In genomic region chr10:105875050-105875449, GRCh38 we compare ENCODE assay signal across 19 cellular contexts.
DNase-seq lines count a peak whose midpoint lies in the region; ATAC-seq, FAIRE-seq and TF ChIP-seq lines count a peak whose summit lies in the region.
"Had no signal": no experiment of that assay in that cellular context is flagged by ENCODE, and none has a peak within 500 bp of the region (broad histone marks: within the 10 kb centered on the region; RNA-seq: fewer than 3 reads in every experiment).

No MANE protein-coding gene starts in this region.

- H3K4me3 ChIP-seq in GM12878 (no peak overlapping the region), MM.1S (ENCODE audit: low read length) (no peak overlapping the region)
- H3K4me3 ChIP-seq: BLaER1, GM23248 had no signal

- POLR2A ChIA-PET in GM12878 (lab: Charles Lee): interaction anchor here (1.5 kb wide), 1 partner anchor 33 kb away, joined by 4 read pairs; no protein-coding TSS in a partner anchor

- H3K27ac ChIP-seq in GM12878 (ENCODE audit: control insufficient read depth, insufficient read depth) (no peak overlapping the region), MM.1S (ENCODE audit: low read length) (no peak overlapping the region)
- H3K27ac ChIP-seq: 22Rv1, BLaER1, GM23248 had no signal

- no peaks in the 10 kb centered on the region for H3F3A ChIP-seq in MM.1S (ENCODE audit: insufficient read depth, low read length)

- H3K9ac ChIP-seq in GM12878 (ENCODE audit: control insufficient read depth, insufficient read depth, low read length) (no peak overlapping the region), MM.1S (ENCODE audit: low read length) (no peak overlapping the region)
- H3K9ac ChIP-seq: BLaER1, GM23248 had no signal

- no peaks in the 10 kb centered on the region for H4K20me1 ChIP-seq in GM12878 (ENCODE audit: control insufficient read depth, insufficient read depth)
- H4K20me1 ChIP-seq in MM.1S (ENCODE audit: insufficient read depth, low read length): no peaks in the 10 kb centered on the region
- H4K20me1 ChIP-seq: BLaER1 had no signal

- RAD21 ChIA-PET in GM12878 (lab: Charles Lee; ENCODE audit: unreplicated experiment): interaction anchor here (1.3 to 2.0 kb wide), 6 partner anchors 14 to 50 kb away, joined by 3 to 7 read pairs (median 4); no protein-coding TSS in a partner anchor

- H3K36me3 ChIP-seq in GM12878 (ENCODE audit: control insufficient read depth in 2 of 2, insufficient read depth in 2 of 2, low read length in 1 of 2): no peaks in the 10 kb centered on the region
- no peaks in the 10 kb centered on the region for H3K36me3 ChIP-seq in MM.1S (replicated peaks; ENCODE audit: insufficient read depth, low read length)
- H3K36me3 ChIP-seq: BLaER1 had no signal

- H3K9me3 ChIP-seq in GM12878 (replicated peaks; ENCODE audit: control insufficient read depth, insufficient read depth, low read length): no peaks in the 10 kb centered on the region
- H3K9me3 ChIP-seq in MM.1S (replicated peaks; ENCODE audit: insufficient read depth, low read length): 0 out of 2 replicates have a peak, but pooled peaks cover 3% of the 10 kb centered on the region

- no peaks in the 10 kb centered on the region for H3K4me1 ChIP-seq in GM12878 (ENCODE audit: control insufficient read depth, insufficient read depth, low read length)
- H3K4me1 ChIP-seq in MM.1S (ENCODE audit: low read length): no peaks in the 10 kb centered on the region
- H3K4me1 ChIP-seq: BLaER1 had no signal

- ATAC-seq in GM12878 (peak; percentile 79), omental fat pad (ENCODE audit: low FRiP score) (no peak), HG03469 (IDR thresholded peaks at IDR 0.05; ENCODE audit: unreplicated experiment) (no peak)
- ATAC-seq: HCT116, HepG2 had no signal

- TF ChIP-seq POLR2A in GM12878 (IDR thresholded peaks at IDR 0.05; ENCODE audit: low read depth, low read length): no peak

- intact Hi-C loops in GM12878 (cut with micrococcal nuclease; ENCODE audit: unreplicated experiment): loop anchor here (5.0 kb wide), 1 partner anchor 78 kb away; no protein-coding TSS in a partner anchor

- no peak for TF ChIP-seq RAD21 in GM12878 (IDR thresholded peaks at IDR 0.05; ENCODE audit: insufficient read depth, low read depth, low read length)

- H3K79me2 ChIP-seq in GM12878 (ENCODE audit: control insufficient read depth, insufficient read depth, low read length) (no peaks in the 10 kb centered on the region), MM.1S (ENCODE audit: low read length) (no peaks in the 10 kb centered on the region)

- DNase-seq in DMS53 (lab: John Stamatoyannopoulos, UW): peak; percentile 10
- DNase-seq in DMS53 treated with DMSO at 0.1 percent for 48 hours (lab: John Stamatoyannopoulos, UW; ENCODE audit: unreplicated experiment): no peak
- DNase-seq in HT-29 (ENCODE audit: low spot score): peak; percentile 17
- DNase-seq in RPMI7951 (ENCODE audit: low read depth): peak; percentile 30
- no peak for DNase-seq in GM12878 (ENCODE audit: low read depth, low spot score)
- no peak for DNase-seq in omental fat pad (ENCODE audit: low spot score)
- DNase-seq in MM.1S: no peak
- DNase-seq: AML-193; CD4-positive, CD25-positive, alpha-beta regulatory T cell; DMS79; GM23248 had no signal

- WGBS in GM12878 (ENCODE audit: insufficient coverage, insufficient replicate concordance, low lambda C conversion rate, missing lambda C conversion rate): 50% methylated on average over 2 of the region's 2 CpGs

- in situ Hi-C loops in GM12878 (cut with MboI): no loop called here

- no peak overlapping the region for H2AFZ ChIP-seq in GM12878 (ENCODE audit: control insufficient read depth, low read depth, low read length)
- no peak overlapping the region for H2AFZ ChIP-seq in MM.1S (ENCODE audit: low read length)
- H2AFZ ChIP-seq: GM23248 had no signal

- no TSS peak for BruUV-seq in GM12878 (replicated peaks; lab: Mats Ljungman, UMichigan)

- no peak overlapping the region for H3K4me2 ChIP-seq in GM12878 (ENCODE audit: control insufficient read depth, insufficient read depth)
- H3K4me2 ChIP-seq in MM.1S (ENCODE audit: low read depth, low read length): no peak overlapping the region
- H3K4me2 ChIP-seq: BLaER1 had no signal

- CTCF ChIA-PET in GM12878 (lab: Yijun Ruan, JAX): interaction anchor here (1.6 kb wide), 1 partner anchor 32 kb away, joined by 3 read pairs; no protein-coding TSS in a partner anchor

- no peaks in the 10 kb centered on the region for H3K9me2 ChIP-seq in MM.1S (replicated peaks; ENCODE audit: insufficient read depth, low read length)

- H3K27me3 ChIP-seq in GM12878 (replicated peaks in 1 of 2; ENCODE audit: control insufficient read depth in 2 of 2, insufficient read depth in 2 of 2, low read length in 1 of 2) (no peaks in the 10 kb centered on the region), MM.1S (replicated peaks; ENCODE audit: insufficient read depth, low read length) (no peaks in the 10 kb centered on the region)
- H3K27me3 ChIP-seq: BLaER1 had no signal

- no peak for TF ChIP-seq EP300 in GM12878 (IDR thresholded peaks at IDR 0.05; ENCODE audit: borderline replicate concordance in 1 of 2, control insufficient read depth in 1 of 2, low read depth in 2 of 2, low read length in 2 of 2)

- no peak for FAIRE-seq in GM12878 (lab: Jason Lieb, UNC)
- FAIRE-seq: GM12891, H54, HepG2, HTR-8/SVneo had no signal

- no peak for TF ChIP-seq CTCF in GM12878 (IDR thresholded peaks at IDR 0.05 in 2 of 3, conservative IDR thresholded peaks at IDR 0.05 in 1 of 3; ENCODE audit: control insufficient read depth in 2 of 3, extremely low read depth in 1 of 3, insufficient read depth in 1 of 3, low read depth in 3 of 3, low read length in 3 of 3)
- TF ChIP-seq CTCF in omental fat pad (IDR thresholded peaks at IDR 0.05): no peak
- TF ChIP-seq CTCF in MM.1S (IDR thresholded peaks at IDR 0.05; ENCODE audit: low read length): no peak

- SMC1A ChIA-PET in GM12878 (lab: Charles Lee; ENCODE audit: uncharacterized antibody, unreplicated experiment): interaction anchor here (0.8 to 2.0 kb wide), 6 partner anchors 10 to 76 kb away, joined by 3 to 9 read pairs (median 4); no protein-coding TSS in a partner anchor

TF ChIP-seq in GM12878, 131 proteins besides CTCF, POLR2A, EP300 and RAD21 (continues in another document):
- no peak for TF ChIP-seq MYB (IDR thresholded peaks at IDR 0.05; ENCODE audit: borderline replicate concordance, low read depth, low read length)
- no peak for TF ChIP-seq LARP7 (IDR thresholded peaks at IDR 0.05)
- TF ChIP-seq, protein P1, sequence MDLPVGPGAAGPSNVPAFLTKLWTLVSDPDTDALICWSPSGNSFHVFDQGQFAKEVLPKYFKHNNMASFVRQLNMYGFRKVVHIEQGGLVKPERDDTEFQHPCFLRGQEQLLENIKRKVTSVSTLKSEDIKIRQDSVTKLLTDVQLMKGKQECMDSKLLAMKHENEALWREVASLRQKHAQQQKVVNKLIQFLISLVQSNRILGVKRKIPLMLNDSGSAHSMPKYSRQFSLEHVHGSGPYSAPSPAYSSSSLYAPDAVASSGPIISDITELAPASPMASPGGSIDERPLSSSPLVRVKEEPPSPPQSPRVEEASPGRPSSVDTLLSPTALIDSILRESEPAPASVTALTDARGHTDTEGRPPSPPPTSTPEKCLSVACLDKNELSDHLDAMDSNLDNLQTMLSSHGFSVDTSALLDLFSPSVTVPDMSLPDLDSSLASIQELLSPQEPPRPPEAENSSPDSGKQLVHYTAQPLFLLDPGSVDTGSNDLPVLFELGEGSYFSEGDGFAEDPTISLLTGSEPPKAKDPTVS (IDR thresholded peaks at IDR 0.05; ENCODE audit: low read depth, low read length): no peak
- TF ChIP-seq ZBED1 (IDR thresholded peaks at IDR 0.05; ENCODE audit: borderline replicate concordance): no peak
- no peak for TF ChIP-seq SREBF2 (IDR thresholded peaks at IDR 0.05; ENCODE audit: low read length)
- no peak for TF ChIP-seq SMAD5 (IDR thresholded peaks at IDR 0.05; ENCODE audit: low read depth)
- TF ChIP-seq, protein P2, sequence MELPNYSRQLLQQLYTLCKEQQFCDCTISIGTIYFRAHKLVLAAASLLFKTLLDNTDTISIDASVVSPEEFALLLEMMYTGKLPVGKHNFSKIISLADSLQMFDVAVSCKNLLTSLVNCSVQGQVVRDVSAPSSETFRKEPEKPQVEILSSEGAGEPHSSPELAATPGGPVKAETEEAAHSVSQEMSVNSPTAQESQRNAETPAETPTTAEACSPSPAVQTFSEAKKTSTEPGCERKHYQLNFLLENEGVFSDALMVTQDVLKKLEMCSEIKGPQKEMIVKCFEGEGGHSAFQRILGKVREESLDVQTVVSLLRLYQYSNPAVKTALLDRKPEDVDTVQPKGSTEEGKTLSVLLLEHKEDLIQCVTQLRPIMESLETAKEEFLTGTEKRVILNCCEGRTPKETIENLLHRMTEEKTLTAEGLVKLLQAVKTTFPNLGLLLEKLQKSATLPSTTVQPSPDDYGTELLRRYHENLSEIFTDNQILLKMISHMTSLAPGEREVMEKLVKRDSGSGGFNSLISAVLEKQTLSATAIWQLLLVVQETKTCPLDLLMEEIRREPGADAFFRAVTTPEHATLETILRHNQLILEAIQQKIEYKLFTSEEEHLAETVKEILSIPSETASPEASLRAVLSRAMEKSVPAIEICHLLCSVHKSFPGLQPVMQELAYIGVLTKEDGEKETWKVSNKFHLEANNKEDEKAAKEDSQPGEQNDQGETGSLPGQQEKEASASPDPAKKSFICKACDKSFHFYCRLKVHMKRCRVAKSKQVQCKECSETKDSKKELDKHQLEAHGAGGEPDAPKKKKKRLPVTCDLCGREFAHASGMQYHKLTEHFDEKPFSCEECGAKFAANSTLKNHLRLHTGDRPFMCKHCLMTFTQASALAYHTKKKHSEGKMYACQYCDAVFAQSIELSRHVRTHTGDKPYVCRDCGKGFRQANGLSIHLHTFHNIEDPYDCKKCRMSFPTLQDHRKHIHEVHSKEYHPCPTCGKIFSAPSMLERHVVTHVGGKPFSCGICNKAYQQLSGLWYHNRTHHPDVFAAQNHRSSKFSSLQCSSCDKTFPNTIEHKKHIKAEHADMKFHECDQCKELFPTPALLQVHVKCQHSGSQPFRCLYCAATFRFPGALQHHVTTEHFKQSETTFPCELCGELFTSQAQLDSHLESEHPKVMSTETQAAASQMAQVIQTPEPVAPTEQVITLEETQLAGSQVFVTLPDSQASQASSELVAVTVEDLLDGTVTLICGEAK (IDR thresholded peaks at IDR 0.05; ENCODE audit: borderline replicate concordance): no peak
- no peak for TF ChIP-seq NR2C2 (IDR thresholded peaks at IDR 0.05; ENCODE audit: borderline replicate concordance, control insufficient read depth, insufficient read length, low read depth)

Comparison
In these comparisons a context has a peak if more than half of its experiments do, and no peak if none do; other contexts are left out.
1. DNase-seq: peak in DMS53 (single experiment), HT-29 (single experiment) and RPMI7951 (single experiment); none in DMS53 treated with DMSO at 0.1 percent for 48 hours (single experiment), GM12878 (single experiment), omental fat pad (single experiment) and MM.1S (single experiment).